ENCODE assay signal across 27 cellular contexts in the genomic region with DNA sequence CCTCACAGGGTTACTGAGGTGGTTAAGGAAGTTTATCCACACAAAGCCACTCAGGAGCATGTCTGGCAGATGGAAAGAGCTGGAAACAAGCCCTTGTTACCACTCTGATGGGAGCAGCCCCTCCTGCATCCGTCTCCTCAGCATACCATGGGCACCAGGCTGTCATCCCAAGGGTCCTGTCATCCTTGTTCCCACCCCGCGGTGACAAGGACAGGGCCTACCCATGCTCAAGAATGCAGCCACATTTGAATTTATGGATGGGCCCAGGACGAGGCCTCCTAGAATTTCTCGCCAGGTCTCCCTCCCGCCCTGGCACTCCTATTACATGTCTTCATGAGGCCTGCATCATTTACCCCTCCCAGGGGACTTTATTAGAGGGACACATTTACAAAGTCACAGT.
"Had no signal": no experiment of that assay in that cellular context is flagged by ENCODE, and none has a peak within 500 bp of the region (broad histone marks: within the 10 kb centered on the region; RNA-seq: fewer than 3 reads in every experiment).

No MANE protein-coding gene starts in this region.

- H3K4me2 ChIP-seq: smooth muscle cell had no signal

- H3K27ac Mint-ChIP-seq: effector memory CD8-positive, alpha-beta T cell; mesothelial cell of epicardium; natural killer cell treated with Interleukin-12 subunit alpha and Interleukin-12 subunit beta and Interleukin-15 and Interleukin-18, amount 100 ng/mL, for 72 hours; progenitor cell of endocrine pancreas; stimulated activated effector memory CD8-positive, alpha-beta T cell treated with anti-CD3 and anti-CD28 coated beads, Interleukin-12 subunit alpha, Interleukin-12 subunit beta, amount 100 ng/mL, for 72 hours had no signal

- H3K4me1 Mint-ChIP-seq: mesothelial cell of epicardium; naive B cell; neural crest cell; stimulated activated effector memory CD8-positive, alpha-beta T cell treated with anti-CD3 and anti-CD28 coated beads, Interleukin-12 subunit alpha, Interleukin-12 subunit beta, amount 100 ng/mL, for 72 hours had no signal

- H3K27me3 ChIP-seq: gastrocnemius medialis, right atrium auricular region, uterus had no signal

- DNase-seq: effector memory CD8-positive, alpha-beta T cell; foreskin fibroblast; gastrocnemius medialis; kidney; mesenchymal stem cell; mucosa of descending colon; naive B cell; stimulated activated CD4-positive, alpha-beta T cell treated with anti-CD3 and anti-CD28 coated beads, Interleukin-2, amount 100 ng/mL, for 24 hours; stimulated activated CD4-positive, alpha-beta T cell treated with anti-CD3 and anti-CD28 coated beads, Interleukin-4, amount 100 ng/mL, for 24 hours; stimulated activated naive CD4-positive, alpha-beta T cell treated with Interleukin-2 at 50 U/mL for 16 hours; substantia nigra; upper lobe of right lung; uterus had no signal

- H3K4me3 ChIP-seq: coronary artery, gastrocnemius medialis, mucosa of descending colon, right atrium auricular region, smooth muscle cell, thoracic aorta, tibial nerve, upper lobe of right lung, uterus had no signal

- H3K9me3 Mint-ChIP-seq: effector memory CD8-positive, alpha-beta T cell; mesothelial cell of epicardium; naive B cell; natural killer cell treated with Interleukin-12 subunit alpha and Interleukin-12 subunit beta and Interleukin-15 and Interleukin-18, amount 100 ng/mL, for 72 hours; neural crest cell; stimulated activated effector memory CD8-positive, alpha-beta T cell treated with anti-CD3 and anti-CD28 coated beads, Interleukin-12 subunit alpha, Interleukin-12 subunit beta, amount 100 ng/mL, for 72 hours had no signal

- H3K9me3 ChIP-seq: gastrocnemius medialis, mucosa of descending colon, neutrophil, right atrium auricular region, thoracic aorta, tibial nerve, upper lobe of right lung, uterus had no signal

- H3K4me3 Mint-ChIP-seq: effector memory CD8-positive, alpha-beta T cell; mesothelial cell of epicardium; natural killer cell treated with Interleukin-12 subunit alpha and Interleukin-12 subunit beta and Interleukin-15 and Interleukin-18, amount 100 ng/mL, for 72 hours; neural crest cell; stimulated activated effector memory CD8-positive, alpha-beta T cell treated with anti-CD3 and anti-CD28 coated beads, Interleukin-12 subunit alpha, Interleukin-12 subunit beta, amount 100 ng/mL, for 72 hours had no signal

- H3K27ac ChIP-seq: coronary artery, gastrocnemius medialis, neutrophil, parathyroid adenoma, right atrium auricular region, thoracic aorta, tibial nerve, upper lobe of right lung, uterus had no signal

- H3K4me1 ChIP-seq: gastrocnemius medialis, parathyroid adenoma, right atrium auricular region, tibial nerve, upper lobe of right lung, uterus had no signal

- H3K36me3 ChIP-seq: gastrocnemius medialis, neutrophil, right atrium auricular region, thoracic aorta, tibial nerve, upper lobe of right lung, uterus had no signal

- H2AFZ ChIP-seq: parathyroid adenoma had no signal

- H3K79me2 ChIP-seq: parathyroid adenoma had no signal

- H3K36me3 Mint-ChIP-seq: mesothelial cell of epicardium; natural killer cell treated with Interleukin-12 subunit alpha and Interleukin-12 subunit beta and Interleukin-15 and Interleukin-18, amount 100 ng/mL, for 72 hours; stimulated activated effector memory CD8-positive, alpha-beta T cell treated with anti-CD3 and anti-CD28 coated beads, Interleukin-12 subunit alpha, Interleukin-12 subunit beta, amount 100 ng/mL, for 72 hours had no signal

- ATAC-seq: effector memory CD8-positive, alpha-beta T cell; gastrocnemius medialis; left lobe of liver; mucosa of descending colon; sciatic nerve; stimulated activated effector memory CD8-positive, alpha-beta T cell treated with anti-CD3 and anti-CD28 coated beads, Interleukin-12 subunit alpha, Interleukin-12 subunit beta, amount 100 ng/mL, for 72 hours; upper lobe of right lung had no signal
